ENCODE assay signal across 29 cellular contexts in genomic region chr1:213389061-213389581, GRCh38.
DNase-seq lines count a peak whose midpoint lies in the region; ATAC-seq and TF ChIP-seq lines count a peak whose summit lies in the region.
"Had no signal": no experiment of that assay in that cellular context is flagged by ENCODE, and none has a peak within 500 bp of the region (broad histone marks: within the 10 kb centered on the region; RNA-seq: fewer than 3 reads in every experiment).

No MANE protein-coding gene starts in this region.

- no peak overlapping the region for H3K9ac ChIP-seq in mammary epithelial cell (ENCODE audit: insufficient read depth, low read length)
- H3K9ac ChIP-seq: BLaER1 had no signal

- POLR2A ChIA-PET in naive thymus-derived CD4-positive, alpha-beta T cell (lab: Charles Lee), result no interaction called here

- H3K36me3 ChIP-seq in naive thymus-derived CD4-positive, alpha-beta T cell (ENCODE audit: control insufficient read depth in 2 of 3, insufficient read depth in 3 of 3, low read length in 3 of 3), result no peaks in the 10 kb centered on the region
- no peaks in the 10 kb centered on the region for H3K36me3 ChIP-seq in mammary epithelial cell (ENCODE audit: insufficient read depth, low read length)
- H3K36me3 ChIP-seq: BLaER1, colonic mucosa, esophagus muscularis mucosa, gastroesophageal sphincter, tibial artery had no signal

- DNase-seq in Ammon's horn (ENCODE audit: low spot score) (peak; percentile 80), M059J (ENCODE audit: low read depth) (peak; percentile 2), dorsolateral prefrontal cortex (peak; percentile 20 to 88 (median 54)), neural crest cell (ENCODE audit: low read depth, low spot score) (no peak), mammary epithelial cell (no peak)
- no peak for DNase-seq in naive thymus-derived CD4-positive, alpha-beta T cell
- DNase-seq: ACHN; activated CD4-positive, alpha-beta T cell treated with anti-CD3 and anti-CD28 coated beads for 48 hours; activated T-cell treated with anti-CD3 and anti-CD28 coated beads, Interleukin-2, amount 50 U/mL, for 48 hours; body of pancreas; Calu3; colonic mucosa; endodermal cell; NCI-H1092; NCI-H187; stimulated activated CD4-positive, alpha-beta T cell treated with anti-CD3 and anti-CD28 coated beads, Interleukin-12 subunit alpha, Interleukin-12 subunit beta, amount 100 ng/mL, for 4 hours; stimulated activated CD4-positive, alpha-beta T cell treated with anti-CD3 and anti-CD28 coated beads, Interleukin-4, amount 100 ng/mL, for 4 hours; stimulated activated naive CD4-positive, alpha-beta T cell treated with Interleukin-2 at 50 U/mL for 16 hours; tibial artery had no signal

- H3K4me3 Mint-ChIP-seq in neural crest cell, result no peak overlapping the region
- H3K4me3 Mint-ChIP-seq in naive thymus-derived CD4-positive, alpha-beta T cell, result no peak overlapping the region
- H3K4me3 Mint-ChIP-seq: activated naive CD8-positive, alpha-beta T cell; endodermal cell; T-helper 2 cell treated with Interferon-gamma antibody and Interleukin-4, amounts not matched to agents 5 μg/mL and 100 μg/mL, for 36 hours had no signal

- H2AFZ ChIP-seq in mammary epithelial cell (ENCODE audit: low read depth, low read length), result no peak overlapping the region

- no peaks in the 10 kb centered on the region for H3K9me3 ChIP-seq in naive thymus-derived CD4-positive, alpha-beta T cell (ENCODE audit: control insufficient read depth in 2 of 3, low read length in 3 of 3)
- no peaks in the 10 kb centered on the region for H3K9me3 ChIP-seq in mammary epithelial cell (replicated peaks; ENCODE audit: insufficient read depth, low read length)
- H3K9me3 ChIP-seq: BLaER1, body of pancreas, colonic mucosa, esophagus muscularis mucosa, gastroesophageal sphincter, tibial artery had no signal

- intact Hi-C loops in dorsolateral prefrontal cortex (cut with DNase I) (no loop called here), mammary epithelial cell (cut with micrococcal nuclease) (no loop called here)
- intact Hi-C loops in naive thymus-derived CD4-positive, alpha-beta T cell (cut with micrococcal nuclease), result no loop called here

- H3K9me3 Mint-ChIP-seq in neural crest cell, result peaks cover 5% of the 10 kb centered on the region
- peaks cover 0 to 4% (median 1%) of the 10 kb centered on the region in 11 donors for H3K9me3 Mint-ChIP-seq in naive thymus-derived CD4-positive, alpha-beta T cell
- H3K9me3 Mint-ChIP-seq: T-helper 2 cell treated with Interferon-gamma antibody and Interleukin-4, amounts not matched to agents 5 μg/mL and 100 μg/mL, for 36 hours had no signal

- no peak for ATAC-seq in naive thymus-derived CD4-positive, alpha-beta T cell
- ATAC-seq in HG03571 (IDR thresholded peaks at IDR 0.05; ENCODE audit: unreplicated experiment) (no peak), HG03457 (IDR thresholded peaks at IDR 0.05; ENCODE audit: unreplicated experiment) (no peak)
- ATAC-seq: body of pancreas, gastroesophageal sphincter, HCT116 had no signal

- in situ Hi-C loops in mammary epithelial cell (cut with MboI; ENCODE audit: low sequenced_read_pairs in 2 of 2), result no loop called here

- no peaks in the 10 kb centered on the region for H3K4me1 ChIP-seq in naive thymus-derived CD4-positive, alpha-beta T cell (ENCODE audit: control insufficient read depth in 2 of 2, insufficient read depth in 2 of 2, low read length in 2 of 2)
- no peaks in the 10 kb centered on the region for H3K4me1 ChIP-seq in mammary epithelial cell (ENCODE audit: insufficient read depth, low read length)
- H3K4me1 ChIP-seq: BLaER1, body of pancreas, colonic mucosa, esophagus muscularis mucosa, gastroesophageal sphincter, tibial artery had no signal

- H3K27me3 ChIP-seq in dorsolateral prefrontal cortex, result no peaks in the 10 kb centered on the region
- no peaks in the 10 kb centered on the region for H3K27me3 ChIP-seq in naive thymus-derived CD4-positive, alpha-beta T cell (ENCODE audit: control insufficient read depth in 2 of 2, insufficient read depth in 2 of 2, low read length in 2 of 2)
- no peaks in the 10 kb centered on the region for H3K27me3 ChIP-seq in mammary epithelial cell (ENCODE audit: insufficient read depth, low read length)
- H3K27me3 ChIP-seq: BLaER1, body of pancreas, colonic mucosa, esophagus muscularis mucosa, gastroesophageal sphincter, tibial artery had no signal

- H3K27ac ChIP-seq in dorsolateral prefrontal cortex (peak overlapping the region in 24 of 59 donors; percentile 1 to 76 (median 32)), mammary epithelial cell (ENCODE audit: insufficient read depth, low read depth, low read length) (no peak overlapping the region)
- H3K27ac ChIP-seq in naive thymus-derived CD4-positive, alpha-beta T cell (ENCODE audit: low read depth, low read length), result no peak overlapping the region
- H3K27ac ChIP-seq: BLaER1, body of pancreas, colonic mucosa, esophagus muscularis mucosa, gastroesophageal sphincter, tibial artery, VCaP had no signal

- dilution Hi-C loops in mammary epithelial cell (cut with HindIII; ENCODE audit: low sequenced_read_pairs), result no loop called here

- CTCF ChIA-PET in naive thymus-derived CD4-positive, alpha-beta T cell (lab: Charles Lee), result no interaction called here
- CTCF ChIA-PET in mammary epithelial cell (lab: Charles Lee; ENCODE audit: low non-redundant PET), result no interaction called here

- H3K27me3 Mint-ChIP-seq in neural crest cell (ENCODE audit: low read depth), result no peaks in the 10 kb centered on the region
- H3K27me3 Mint-ChIP-seq in naive thymus-derived CD4-positive, alpha-beta T cell, result peaks cover 0 to 11% (median 0%) of the 10 kb centered on the region in 5 donors

- no peaks in the 10 kb centered on the region for H4K20me1 ChIP-seq in mammary epithelial cell (ENCODE audit: insufficient read depth, low read length)
- H4K20me1 ChIP-seq: BLaER1 had no signal

- WGBS in mammary epithelial cell (ENCODE audit: low coverage, missing lambda C conversion rate), result 76% methylated on average over 14 of the region's 20 CpGs

- BruUV-seq in mammary epithelial cell (replicated peaks; lab: Mats Ljungman, UMichigan), result no TSS peak

- H3K27ac Mint-ChIP-seq in neural crest cell (ENCODE audit: unreplicated experiment), result peak overlapping the region; percentile 2
- no peak overlapping the region for H3K27ac Mint-ChIP-seq in naive thymus-derived CD4-positive, alpha-beta T cell
- H3K27ac Mint-ChIP-seq: activated naive CD8-positive, alpha-beta T cell; endodermal cell; T-helper 2 cell treated with Interferon-gamma antibody and Interleukin-4, amounts not matched to agents 5 μg/mL and 100 μg/mL, for 36 hours had no signal

- peak overlapping the region in 41 of 59 donors; percentile 4 to 50 (median 24) for H3K4me3 ChIP-seq in dorsolateral prefrontal cortex
- no peak overlapping the region for H3K4me3 ChIP-seq in naive thymus-derived CD4-positive, alpha-beta T cell (ENCODE audit: low read length)
- no peak overlapping the region for H3K4me3 ChIP-seq in mammary epithelial cell (replicated peaks in 1 of 3; ENCODE audit: insufficient read depth in 1 of 3, low read depth in 2 of 3, low read length in 3 of 3)
- H3K4me3 ChIP-seq: BLaER1, body of pancreas, colonic mucosa, esophagus muscularis mucosa, gastroesophageal sphincter, lung, tibial artery had no signal

- H3K79me2 ChIP-seq in mammary epithelial cell (ENCODE audit: insufficient read depth, low read length), result no peaks in the 10 kb centered on the region

- H3K36me3 Mint-ChIP-seq in neural crest cell (ENCODE audit: low read depth), result no peaks in the 10 kb centered on the region
- H3K36me3 Mint-ChIP-seq in naive thymus-derived CD4-positive, alpha-beta T cell, result no peaks in the 10 kb centered on the region
- H3K36me3 Mint-ChIP-seq: activated naive CD8-positive, alpha-beta T cell had no signal

- no peak overlapping the region for H3K4me2 ChIP-seq in mammary epithelial cell (ENCODE audit: insufficient read depth, low read depth, low read length)
- H3K4me2 ChIP-seq: BLaER1 had no signal

- TF ChIP-seq CTCF in dorsolateral prefrontal cortex (IDR thresholded peaks at IDR 0.05 in 54 of 56, conservative IDR thresholded peaks at IDR 0.05 in 2 of 56; ENCODE audit: low read depth in 1 of 56, partially characterized antibody in 56 of 56) (no peak), neural crest cell (conservative IDR thresholded peaks at IDR 0.05) (no peak), mammary epithelial cell (conservative IDR thresholded peaks at IDR 0.05 in 1 of 2, IDR thresholded peaks at IDR 0.05 in 1 of 2; ENCODE audit: extremely low read depth in 1 of 2, insufficient read depth in 1 of 2, low read depth in 1 of 2, low read length in 2 of 2) (no peak)

- peaks cover 32% of the 10 kb centered on the region for H3K4me1 Mint-ChIP-seq in neural crest cell
- no peaks in the 10 kb centered on the region for H3K4me1 Mint-ChIP-seq in naive thymus-derived CD4-positive, alpha-beta T cell

Comparison
In these comparisons a context has a peak if more than half of its experiments do, and no peak if none do; other contexts are left out.
1. DNase-seq: peak in Ammon's horn (single experiment), M059J (single experiment) and dorsolateral prefrontal cortex (10 of 10); none in neural crest cell (single experiment), naive thymus-derived CD4-positive, alpha-beta T cell (0 of 9) and mammary epithelial cell (single experiment).
2. H3K4me3 ChIP-seq: peak in dorsolateral prefrontal cortex (41 of 59); none in naive thymus-derived CD4-positive, alpha-beta T cell (single experiment) and mammary epithelial cell (0 of 3).